ENCODE assay signal across 21 cellular contexts in the genomic region with DNA sequence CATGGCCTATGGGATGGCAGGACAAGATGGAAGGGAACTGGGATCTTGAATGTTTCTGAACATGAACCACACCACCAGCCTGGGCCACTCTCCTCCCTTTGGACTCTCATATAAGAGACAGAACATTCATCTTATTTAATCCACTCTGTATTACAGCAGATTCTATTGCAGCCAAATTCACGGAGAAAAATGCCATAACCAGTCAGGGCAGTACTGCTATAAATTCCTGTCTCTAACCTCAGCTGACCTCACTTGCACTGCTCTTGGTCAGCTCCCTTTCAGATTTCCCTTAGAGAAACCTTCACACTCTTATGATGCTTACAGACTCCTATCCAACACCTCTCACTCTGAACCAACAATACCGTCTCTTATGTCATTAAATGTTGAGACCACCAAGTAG.
"Had no signal": no experiment of that assay in that cellular context is flagged by ENCODE, and none has a peak within 500 bp of the region (broad histone marks: within the 10 kb centered on the region; RNA-seq: fewer than 3 reads in every experiment).

No MANE protein-coding gene starts in this region.

- H3K9me3 Mint-ChIP-seq: activated CD4-positive, alpha-beta T cell treated with anti-CD3 and anti-CD28 coated beads, Interleukin-2, amount 10 ng/mL, durations not matched to agents 24 days and 14 days; activated CD8-positive, alpha-beta T cell treated with anti-CD3 and anti-CD28 coated beads for 36 hours; activated T-cell treated with anti-CD3 and anti-CD28 coated beads, Interleukin-2, amount 50 U/mL, for 24 hours; activated T-helper 2 cell treated with anti-CD3 and anti-CD28 coated beads, Interferon-gamma antibody, Interleukin-2, Interleukin-4, amounts not matched to agents 10 μg/mL and 5 μg/mL and 100 μg/mL, durations not matched to agents 14 hours and 24 hours and 36 hours; nephron progenitor cell had no signal

- H3K9me3 ChIP-seq: left lung, tibial nerve had no signal

- H3K27ac ChIP-seq: dorsolateral prefrontal cortex, left lung, tibial nerve had no signal

- H3K4me3 Mint-ChIP-seq: activated CD4-positive, alpha-beta T cell treated with anti-CD3 and anti-CD28 coated beads, Interleukin-2, amount 10 ng/mL, durations not matched to agents 24 days and 14 days; activated CD8-positive, alpha-beta T cell treated with anti-CD3 and anti-CD28 coated beads for 36 hours; activated T-cell treated with anti-CD3 and anti-CD28 coated beads, Interleukin-2, amount 50 U/mL, for 24 hours; brain; nephron progenitor cell had no signal

- H3K27me3 Mint-ChIP-seq: activated CD4-positive, alpha-beta T cell treated with anti-CD3 and anti-CD28 coated beads, Interleukin-2, amount 10 ng/mL, durations not matched to agents 24 days and 14 days; activated CD8-positive, alpha-beta T cell treated with anti-CD3 and anti-CD28 coated beads for 36 hours; activated T-cell treated with anti-CD3 and anti-CD28 coated beads, Interleukin-2, amount 50 U/mL, for 24 hours; brain had no signal

- DNase-seq: activated CD4-positive, alpha-beta T cell treated with anti-CD3 and anti-CD28 coated beads, Interleukin-2, amount 10 ng/mL, durations not matched to agents 24 days and 14 days; activated CD8-positive, alpha-beta T cell treated with anti-CD3 and anti-CD28 coated beads for 36 hours; activated naive CD4-positive, alpha-beta T cell treated with Interleukin-2 at 50 U/mL for 16 hours; activated T-cell treated with anti-CD3 and anti-CD28 coated beads, Interleukin-2, amount 50 U/mL, for 24 hours; anterior cingulate cortex; caudate nucleus; dorsolateral prefrontal cortex; foreskin melanocyte; glutamatergic neuron; left lung; midbrain; nephron progenitor cell; nucleus accumbens; posterior cingulate gyrus; stimulated activated naive CD8-positive, alpha-beta T cell treated with anti-CD3 and anti-CD28 coated beads, Interleukin-15, Interleukin-2, amounts not matched to agents 100 U/mL and 50 U/mL, for 24 hours; T-helper 1 cell; T-helper 9 cell had no signal

- H3K4me1 Mint-ChIP-seq: activated CD4-positive, alpha-beta T cell treated with anti-CD3 and anti-CD28 coated beads, Interleukin-2, amount 10 ng/mL, durations not matched to agents 24 days and 14 days; brain had no signal

- H3K27me3 ChIP-seq: dorsolateral prefrontal cortex, left lung, tibial nerve had no signal

- H3K4me3 ChIP-seq: dorsolateral prefrontal cortex, left lung, skin epidermis, tibial nerve had no signal

- ATAC-seq: activated CD8-positive, alpha-beta T cell treated with anti-CD3 and anti-CD28 coated beads for 36 hours; left lung; stimulated activated naive CD8-positive, alpha-beta T cell treated with anti-CD3 and anti-CD28 coated beads, Interleukin-15, Interleukin-2, amounts not matched to agents 100 U/mL and 50 U/mL, for 24 hours had no signal

- H3K4me1 ChIP-seq: tibial nerve had no signal

- H3K27ac Mint-ChIP-seq: activated CD4-positive, alpha-beta T cell treated with anti-CD3 and anti-CD28 coated beads, Interleukin-2, amount 10 ng/mL, durations not matched to agents 24 days and 14 days; activated CD8-positive, alpha-beta T cell treated with anti-CD3 and anti-CD28 coated beads for 36 hours; activated T-cell treated with anti-CD3 and anti-CD28 coated beads, Interleukin-2, amount 50 U/mL, for 24 hours; activated T-helper 2 cell treated with anti-CD3 and anti-CD28 coated beads, Interferon-gamma antibody, Interleukin-2, Interleukin-4, amounts not matched to agents 10 μg/mL and 5 μg/mL and 100 μg/mL, durations not matched to agents 14 hours and 24 hours and 36 hours; brain; nephron progenitor cell had no signal
